In genomic region chr2:73630662-73631266, GRCh38 we compare ENCODE assay signal across 11 cellular contexts. TPM values are rescaled to one million over a fixed set of nuclear protein-coding genes. Genes with fewer than 3 reads are reported as not detected.
DNase-seq lines count a peak whose midpoint lies in the region; ATAC-seq and TF ChIP-seq lines count a peak whose summit lies in the region.
"Not testable (repeated sequence)": the region's sequence is repeated elsewhere in the genome, so short reads cannot be mapped to it uniquely, and the experiment has no call there.
"Had no signal": no experiment of that assay in that cellular context is flagged by ENCODE, and none has a peak within 500 bp of the region (broad histone marks: within the 10 kb centered on the region; RNA-seq: fewer than 3 reads in every experiment).

No MANE protein-coding gene starts in this region.

- H2AFZ ChIP-seq in PC-3 (ENCODE audit: low read length), result not testable (repeated sequence)

- DNase-seq in DMS 273 (lab: John Stamatoyannopoulos, UW; ENCODE audit: unreplicated experiment), result peak; percentile 36
- peak; percentile 41 for DNase-seq in PC-3
- not testable (repeated sequence) for DNase-seq in esophagus muscularis mucosa (ENCODE audit: extremely low spot score); lung (ENCODE audit: low spot score); stimulated activated naive CD8-positive, alpha-beta T cell treated with anti-CD3 and anti-CD28 coated beads, Interleukin-15, Interleukin-2, amounts not matched to agents 100 U/mL and 50 U/mL, for 24 hours

- WGBS in esophagus muscularis mucosa, result no CpG with 5 or more reads among the region's 2 CpGs
- 40 to 53% methylated on average over 2 of the region's 2 CpGs for WGBS in lung, 2 donors

- not testable (repeated sequence) for BruUV-seq in PC-3 (replicated peaks; lab: Mats Ljungman, UMichigan)

- POLR2A ChIA-PET in PC-3 (lab: Charles Lee; ENCODE audit: unreplicated experiment), result not testable (repeated sequence)

- not testable (repeated sequence) for H3K9ac ChIP-seq in PC-3 (ENCODE audit: low read length)

- H3K36me3 ChIP-seq in PC-3 (ENCODE audit: low read depth, low read length); esophagus muscularis mucosa; lung (ENCODE audit: control insufficient read depth in 2 of 2, insufficient read depth in 2 of 2, low read length in 2 of 2): not testable (repeated sequence)

- not testable (repeated sequence) for TF ChIP-seq EP300 in esophagus muscularis mucosa (IDR thresholded peaks at IDR 0.05)

- not testable (repeated sequence) for H3K27me3 ChIP-seq in PC-3 (ENCODE audit: low read length); esophagus muscularis mucosa; lung (ENCODE audit: control insufficient read depth, insufficient read depth)

- H4K20me1 ChIP-seq in PC-3 (ENCODE audit: low read length), result not testable (repeated sequence)

- H3K4me3 ChIP-seq in PC-3 (ENCODE audit: low read length); esophagus muscularis mucosa; lung: not testable (repeated sequence)

- H3K27ac ChIP-seq in PC-3 (ENCODE audit: low read length); esophagus muscularis mucosa (replicated peaks in 1 of 4); lung (ENCODE audit: low read depth in 1 of 2, low read length in 1 of 2): not testable (repeated sequence)

- H3F3A ChIP-seq in PC-3 (ENCODE audit: low read length, unreplicated experiment), result not testable (repeated sequence)

- not testable (repeated sequence) for H3K4me2 ChIP-seq in PC-3 (ENCODE audit: low read length)

- TF ChIP-seq CTCF in PC-3 (conservative IDR thresholded peaks at IDR 0.05; ENCODE audit: low read depth, low read length), result peak; percentile 61
- peak in 2 of 3 experiments; percentile 8 to 45 for TF ChIP-seq CTCF in esophagus muscularis mucosa (IDR thresholded peaks at IDR 0.05)
- TF ChIP-seq CTCF in lung (IDR thresholded peaks at IDR 0.05; ENCODE audit: control extremely low read depth, extremely low read depth), result not testable (repeated sequence)

- H3K4me1 Mint-ChIP-seq in activated T-helper 17 cell treated with anti-CD3 and anti-CD28 coated beads, Interleukin-2, amount 50 U/mL, for 72 hours, result not testable (repeated sequence)

- H3K36me3 Mint-ChIP-seq in activated T-helper 17 cell treated with anti-CD3 and anti-CD28 coated beads, Interleukin-2, amount 50 U/mL, for 72 hours (ENCODE audit: low read depth), result not testable (repeated sequence)

- not testable (repeated sequence) for H3K79me2 ChIP-seq in PC-3 (ENCODE audit: low read length)

- intact Hi-C loops in PC-3 (cut with micrococcal nuclease); esophagus muscularis mucosa (cut with DNase I): not testable (repeated sequence)

- H3K9me3 Mint-ChIP-seq in activated T-helper 17 cell treated with anti-CD3 and anti-CD28 coated beads, Interleukin-2, amount 50 U/mL, for 72 hours, result not testable (repeated sequence)

- not testable (repeated sequence) for H3K27ac Mint-ChIP-seq in activated T-helper 17 cell treated with anti-CD3 and anti-CD28 coated beads, Interleukin-2, amount 50 U/mL, for 72 hours

- ATAC-seq in GM21367 (IDR thresholded peaks at IDR 0.05; ENCODE audit: unreplicated experiment) (peak; percentile 69), HG03442 (IDR thresholded peaks at IDR 0.05; ENCODE audit: unreplicated experiment) (peak; percentile 58), PC-3 (peak; percentile 90), lung (ENCODE audit: insufficient read depth, low FRiP score) (peak; percentile 72)
- peak; percentile 83 for ATAC-seq in activated T-helper 17 cell treated with anti-CD3 and anti-CD28 coated beads, Interleukin-2, amount 50 U/mL, for 72 hours (replicated peaks)
- ATAC-seq in stimulated activated naive CD8-positive, alpha-beta T cell treated with anti-CD3 and anti-CD28 coated beads, Interleukin-15, Interleukin-2, amounts not matched to agents 100 U/mL and 50 U/mL, for 24 hours, result peak; percentile 86

- not testable (repeated sequence) for H3K9me3 ChIP-seq in PC-3 (ENCODE audit: low read length); esophagus muscularis mucosa; lung (ENCODE audit: control insufficient read depth in 2 of 2, insufficient read depth in 1 of 2, low read length in 1 of 2)

- H3K4me3 Mint-ChIP-seq in activated T-helper 17 cell treated with anti-CD3 and anti-CD28 coated beads, Interleukin-2, amount 50 U/mL, for 72 hours, result not testable (repeated sequence)

- not testable (repeated sequence) for TF ChIP-seq POLR2A in esophagus muscularis mucosa (IDR thresholded peaks at IDR 0.05; ENCODE audit: low read depth)

- H3K9me2 ChIP-seq in PC-3 (replicated peaks; ENCODE audit: low read length), result not testable (repeated sequence)

- CTCF ChIA-PET in PC-3 (lab: Charles Lee), result interaction anchor here (0.7 kb wide), 1 partner anchor 86 kb away, joined by 3 read pairs; no protein-coding TSS in a partner anchor

- H3K27me3 Mint-ChIP-seq in activated T-helper 17 cell treated with anti-CD3 and anti-CD28 coated beads, Interleukin-2, amount 50 U/mL, for 72 hours, result not testable (repeated sequence)

- not testable (repeated sequence) for H3K4me1 ChIP-seq in PC-3 (ENCODE audit: insufficient read depth, low read length); esophagus muscularis mucosa; lung (ENCODE audit: control insufficient read depth in 2 of 2, insufficient read depth in 2 of 2, low read length in 2 of 2)

RNA-seq across cellular contexts. Expression of gene NAT8, which starts 11.5 kb away (rescaled TPM):
- not detected in 2 replicates for total RNA-seq in PC-3 (2014; rRNA removed)
- total RNA-seq in activated T-helper 17 cell treated with anti-CD3 and anti-CD28 coated beads, Interleukin-2, amount 50 U/mL, for 72 hours, result not detected
- total RNA-seq in esophagus muscularis mucosa, result not detected
- total RNA-seq in lung, result not detected
- not detected for polyA plus RNA-seq in lung
- total RNA-seq: dermis microvascular lymphatic vessel endothelial cell, occipital lobe, testis had no signal
